ENCODE assay signal across 8 cellular contexts in the genomic region with DNA sequence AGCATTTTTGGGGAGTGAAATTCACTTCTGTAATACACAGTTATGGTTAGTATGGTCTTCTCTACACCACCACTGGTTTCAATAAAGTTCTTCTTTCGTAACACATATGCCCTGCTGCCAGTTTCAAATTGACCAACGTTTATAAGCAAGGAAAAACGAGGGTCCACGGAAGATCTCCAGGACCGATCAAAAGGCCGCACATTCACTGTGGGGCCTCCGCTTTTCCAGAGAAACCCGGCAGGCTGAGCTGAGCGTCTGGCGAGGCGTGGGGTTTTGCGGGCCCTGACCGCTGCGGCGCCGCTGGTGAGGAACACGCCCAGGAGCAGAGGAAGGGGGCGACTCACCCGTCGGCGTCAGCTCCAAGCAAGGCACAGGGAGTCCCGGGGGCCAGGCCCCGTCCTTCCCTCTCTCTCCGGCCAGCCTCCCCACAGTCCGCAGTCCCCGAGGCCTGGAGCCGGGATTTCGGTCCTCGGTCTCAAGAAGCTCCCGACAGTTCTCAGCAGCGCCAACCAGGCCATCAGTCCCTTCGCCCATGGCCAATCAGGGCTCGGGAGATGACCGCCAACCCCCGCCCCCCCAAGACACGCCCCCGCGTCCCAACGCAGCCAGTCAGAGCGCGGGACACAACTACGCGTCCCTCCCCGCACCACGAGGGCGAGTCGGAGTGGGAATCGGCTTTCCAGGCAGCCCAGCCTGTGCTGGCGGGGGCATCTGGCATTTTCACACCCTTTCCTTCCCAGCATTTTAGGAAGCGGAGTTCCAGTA.
A peak's percentile ranks its signal among the peaks of the same experiment; 100 is the strongest.
DNase-seq lines count a peak whose midpoint lies in the region; ATAC-seq and TF ChIP-seq lines count a peak whose summit lies in the region.

A gene with protein sequence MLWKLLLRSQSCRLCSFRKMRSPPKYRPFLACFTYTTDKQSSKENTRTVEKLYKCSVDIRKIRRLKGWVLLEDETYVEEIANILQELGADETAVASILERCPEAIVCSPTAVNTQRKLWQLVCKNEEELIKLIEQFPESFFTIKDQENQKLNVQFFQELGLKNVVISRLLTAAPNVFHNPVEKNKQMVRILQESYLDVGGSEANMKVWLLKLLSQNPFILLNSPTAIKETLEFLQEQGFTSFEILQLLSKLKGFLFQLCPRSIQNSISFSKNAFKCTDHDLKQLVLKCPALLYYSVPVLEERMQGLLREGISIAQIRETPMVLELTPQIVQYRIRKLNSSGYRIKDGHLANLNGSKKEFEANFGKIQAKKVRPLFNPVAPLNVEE (minus strand): TSS at position 522 of the 765 bp plus-strand sequence. CDS start 8,432 bp downstream, outside the sequence.

- TF ChIP-seq CTCF in AG04449 (IDR thresholded peaks at IDR 0.05; ENCODE audit: insufficient read depth, low read length, missing control alignments): no peak

- peak within 1 kb of the TSS; percentile 81 for H3K4me3 ChIP-seq in AG04449 (ENCODE audit: low read depth, low read length)

- CTCF ChIA-PET in AG04449 (lab: Yijun Ruan, JAX): interaction anchor here (0.6 to 1.7 kb wide), 7 partner anchors 9 to 105 kb away, joined by 3 to 6 read pairs (median 3); no protein-coding TSS in a partner anchor

- DNase-seq in AG04449 (ENCODE audit: low read depth, low spot score): peak; percentile 57
- DNase-seq in NCI-H2227 (lab: John Stamatoyannopoulos, UW; ENCODE audit: unreplicated experiment): peak; percentile 97
- DNase-seq in cerebellar cortex (ENCODE audit: low spot score): peak; percentile 98
- DNase-seq in islet precursor cell: peak; percentile 100
- peak; percentile 76 for DNase-seq in stimulated activated CD4-positive, alpha-beta T cell treated with anti-CD3 and anti-CD28 coated beads, Interleukin-12 subunit alpha, Interleukin-12 subunit beta, amount 100 ng/mL, for 4 hours

- peak; percentile 54 for ATAC-seq in GM18873 (IDR thresholded peaks at IDR 0.05; ENCODE audit: low FRiP score, unreplicated experiment)
- peak; percentile 96 for ATAC-seq in HG03135 (IDR thresholded peaks at IDR 0.05; ENCODE audit: unreplicated experiment)
- peak; percentile 94 to 95 for ATAC-seq in activated CD4-positive, CD25-positive, alpha-beta regulatory T cell treated with anti-CD3 and anti-CD28 coated beads, Interleukin-2, amount 50 U/mL, for 24 hours

- POLR2A ChIA-PET in AG04449 (lab: Yijun Ruan, JAX): interaction anchor here (0.7 to 3.6 kb wide), 7 partner anchors 9 to 611 kb away, joined by 3 to 16 read pairs (median 3); a partner anchor contains a TSS

Comparison
In these comparisons a context has a peak if more than half of its experiments do, and no peak if none do; other contexts are left out.
1. Peak in every context shown above with its lines: DNase-seq, ATAC-seq and H3K4me3 ChIP-seq.